19 cellular contexts compared by ENCODE assay signal in the genomic region with DNA sequence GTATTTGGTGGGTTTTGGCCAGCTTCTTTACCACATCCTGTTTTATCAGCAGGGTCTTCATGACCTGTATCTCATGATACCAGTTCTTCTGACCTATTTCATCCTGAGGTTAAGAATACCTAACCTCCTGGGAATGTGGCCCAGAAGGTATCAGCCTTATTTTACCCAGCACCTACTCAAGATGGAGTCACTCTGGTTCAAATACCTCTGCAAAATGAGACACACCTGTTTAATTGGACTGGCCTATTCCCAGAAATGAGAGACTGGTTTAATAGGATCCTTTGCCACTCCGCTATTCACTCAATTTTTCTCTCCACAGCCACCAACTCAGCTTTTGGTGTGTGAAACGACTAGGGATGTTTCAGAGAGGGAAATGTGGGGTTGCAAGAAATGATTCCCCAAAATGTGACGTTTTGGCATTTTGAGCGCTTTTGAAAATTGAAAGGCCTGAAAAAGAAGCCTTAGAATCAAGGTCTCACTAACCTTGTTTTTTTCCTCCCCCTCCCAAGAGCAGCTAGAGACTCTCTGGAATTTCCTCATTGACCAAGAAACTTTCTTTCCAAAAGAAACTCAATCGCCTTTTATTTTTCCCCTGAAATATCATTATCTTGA.
"Had no signal": no experiment of that assay in that cellular context is flagged by ENCODE, and none has a peak within 500 bp of the region (broad histone marks: within the 10 kb centered on the region; RNA-seq: fewer than 3 reads in every experiment).

No MANE protein-coding gene starts in this region.

- H3K4me1 ChIP-seq: psoas muscle, uterus had no signal

- H3K4me3 Mint-ChIP-seq: nephron progenitor cell; stimulated activated memory B cell treated with anti-CD40 and anti-IgM and Interleukin-4, amounts not matched to agents 10 μg/mL and 1 μg/mL and 100 μg/mL, for 72 hours; stimulated activated naive CD8-positive, alpha-beta T cell treated with anti-CD3 and anti-CD28 coated beads, Interleukin-15, Interleukin-2, amounts not matched to agents 100 ng/mL and 50 ng/mL, for 24 hours had no signal

- H3K9me3 ChIP-seq: heart left ventricle, psoas muscle, right lobe of liver, spleen, tibial artery, upper lobe of left lung, uterus had no signal

- H3K27ac Mint-ChIP-seq: nephron progenitor cell; stimulated activated memory B cell treated with anti-CD40 and anti-IgM and Interleukin-4, amounts not matched to agents 10 μg/mL and 1 μg/mL and 100 μg/mL, for 72 hours; stimulated activated naive CD8-positive, alpha-beta T cell treated with anti-CD3 and anti-CD28 coated beads, Interleukin-15, Interleukin-2, amounts not matched to agents 100 ng/mL and 50 ng/mL, for 24 hours had no signal

- H3K27me3 Mint-ChIP-seq: stimulated activated memory B cell treated with anti-CD40 and anti-IgM and Interleukin-4, amounts not matched to agents 10 μg/mL and 1 μg/mL and 100 μg/mL, for 72 hours; stimulated activated naive CD8-positive, alpha-beta T cell treated with anti-CD3 and anti-CD28 coated beads, Interleukin-15, Interleukin-2, amounts not matched to agents 100 ng/mL and 50 ng/mL, for 24 hours had no signal

- H3K27me3 ChIP-seq: heart left ventricle, right lobe of liver, spleen, tibial artery, upper lobe of left lung, uterus had no signal

- H3K4me3 ChIP-seq: psoas muscle, right lobe of liver, uterus had no signal

- H3K27ac ChIP-seq: psoas muscle, right lobe of liver, uterus had no signal

- H3K36me3 Mint-ChIP-seq: naive thymus-derived CD4-positive, alpha-beta T cell; stimulated activated memory B cell treated with anti-CD40 and anti-IgM and Interleukin-4, amounts not matched to agents 10 μg/mL and 1 μg/mL and 100 μg/mL, for 72 hours had no signal

- DNase-seq: effector CD4-positive, alpha-beta T cell; heart left ventricle; hippocampal formation; kidney glomerular epithelial cell; nephron progenitor cell; psoas muscle; retina; right lobe of liver; spleen; stimulated activated CD4-positive, alpha-beta T cell treated with anti-CD3 and anti-CD28 coated beads, Interleukin-15, amount 100 ng/mL, for 24 hours; stimulated activated CD4-positive, alpha-beta T cell treated with anti-CD3 and anti-CD28 coated beads, Interleukin-1b, Interleukin-23, amount 100 ng/mL, for 48 hours; stimulated activated CD4-positive, alpha-beta T cell treated with anti-CD3 and anti-CD28 coated beads, Interleukin-4, amount 100 ng/mL, for 24 hours; tibial artery; uterus had no signal

- ATAC-seq: esophagus mucosa; heart left ventricle; psoas muscle; stimulated activated memory B cell treated with anti-CD40 and anti-IgM and Interleukin-4, amounts not matched to agents 10 μg/mL and 1 μg/mL and 100 μg/mL, for 72 hours had no signal

- H3K36me3 ChIP-seq: heart left ventricle, right lobe of liver, spleen, tibial artery, upper lobe of left lung, uterus had no signal

- H3K9me3 Mint-ChIP-seq: naive thymus-derived CD4-positive, alpha-beta T cell; nephron progenitor cell; stimulated activated memory B cell treated with anti-CD40 and anti-IgM and Interleukin-4, amounts not matched to agents 10 μg/mL and 1 μg/mL and 100 μg/mL, for 72 hours; stimulated activated naive CD8-positive, alpha-beta T cell treated with anti-CD3 and anti-CD28 coated beads, Interleukin-15, Interleukin-2, amounts not matched to agents 100 ng/mL and 50 ng/mL, for 24 hours had no signal
